In genomic region chr5:148005788-148006520, GRCh38 we compare ENCODE assay signal across 14 cellular contexts. TPM values are rescaled to one million over a fixed set of nuclear protein-coding genes. Genes with fewer than 3 reads are reported as not detected.
A peak's percentile ranks its signal among the peaks of the same experiment; 100 is the strongest.
DNase-seq lines count a peak whose midpoint lies in the region; ATAC-seq and TF ChIP-seq lines count a peak whose summit lies in the region.
"Had no signal": no experiment of that assay in that cellular context is flagged by ENCODE, and none has a peak within 500 bp of the region (broad histone marks: within the 10 kb centered on the region; RNA-seq: fewer than 3 reads in every experiment).

No MANE protein-coding gene starts in this region.

- H3K14ac ChIP-seq in H9 (ENCODE audit: insufficient read depth, low read length), result no peak overlapping the region

- H3K4ac ChIP-seq in H9 (ENCODE audit: low read depth, low read length), result no peak overlapping the region

- H3K27ac Mint-ChIP-seq in H9, result no peak overlapping the region
- H3K27ac Mint-ChIP-seq: activated naive CD8-positive, alpha-beta T cell; CD4-positive, CD25-positive, alpha-beta regulatory T cell had no signal

- H3K23me2 ChIP-seq in H9 (ENCODE audit: insufficient read length, low read depth, low read length, poor library complexity, severe bottlenecking), result no peaks in the 10 kb centered on the region

- peaks cover 6 to 35% (median 21%) of the 10 kb centered on the region in 3 experiments; a peak in 5 of 7 replicates for H3K36me3 Mint-ChIP-seq in H9 (ENCODE audit: insufficient read depth in 1 of 3, low read depth in 3 of 3)
- H3K36me3 Mint-ChIP-seq: activated naive CD8-positive, alpha-beta T cell; CD4-positive, CD25-positive, alpha-beta regulatory T cell had no signal

- no peak overlapping the region for H4K8ac ChIP-seq in H9 (replicated peaks; ENCODE audit: insufficient read length, low read depth, low read length)

- no peak overlapping the region for H4K91ac ChIP-seq in H9 (ENCODE audit: insufficient read length, low read depth, low read length)

- H3K4me3 Mint-ChIP-seq in H9, result no peak overlapping the region
- H3K4me3 Mint-ChIP-seq: activated naive CD8-positive, alpha-beta T cell; CD4-positive, CD25-positive, alpha-beta regulatory T cell had no signal

- H3K4me3 ChIP-seq in DND-41 (ENCODE audit: low read depth in 1 of 2, low read length in 2 of 2) (no peak overlapping the region), foreskin fibroblast (ENCODE audit: low read depth in 1 of 2, low read length in 2 of 2) (no peak overlapping the region)

- H4K5ac ChIP-seq in H9 (ENCODE audit: insufficient read length, low read depth, low read length), result no peak overlapping the region

- H3K4me1 ChIP-seq in DND-41 (ENCODE audit: insufficient read depth, low read length) (no peaks in the 10 kb centered on the region), H9 (ENCODE audit: insufficient read depth, low read length) (no peaks in the 10 kb centered on the region)

- H3T11ph ChIP-seq in H9 (ENCODE audit: low read length), result no peak overlapping the region

- H3K36me3 ChIP-seq in DND-41 (ENCODE audit: insufficient read depth, low read length), result no peaks in the 10 kb centered on the region

- no peak overlapping the region for H3K56ac ChIP-seq in H9 (ENCODE audit: insufficient read length, low read depth, low read length)

- H3K9ac ChIP-seq in DND-41 (ENCODE audit: low read depth, low read length) (no peak overlapping the region), H9 (ENCODE audit: extremely low read depth, insufficient read length, low read length) (no peak overlapping the region)

- no peaks in the 10 kb centered on the region for H3K79me1 ChIP-seq in H9 (ENCODE audit: insufficient read depth, low read depth, low read length, poor library complexity, severe bottlenecking)

- H3K18ac ChIP-seq in H9 (ENCODE audit: insufficient read length, low read depth, low read length), result no peak overlapping the region

- H3K4me2 ChIP-seq in DND-41 (ENCODE audit: insufficient read depth, low read length) (no peak overlapping the region), H9 (ENCODE audit: insufficient read depth, insufficient read length, low read length) (no peak overlapping the region)

- peak; percentile 15 for TF ChIP-seq CTCF in DND-41 (IDR thresholded peaks at IDR 0.05; ENCODE audit: borderline replicate concordance, extremely low read depth, low read length, poor library complexity, severe bottlenecking)
- peak; percentile 83 for TF ChIP-seq CTCF in H9 (conservative IDR thresholded peaks at IDR 0.05)
- TF ChIP-seq CTCF in foreskin fibroblast (IDR thresholded peaks at IDR 0.05; ENCODE audit: low read depth, low read length), result no peak

- H3K79me2 ChIP-seq in DND-41 (ENCODE audit: insufficient read depth, low read length) (no peaks in the 10 kb centered on the region), H9 (ENCODE audit: insufficient read depth, low read length) (no peaks in the 10 kb centered on the region)

- DNase-seq in DND-41 (no peak), H9 (peak; percentile 89), RKO (ENCODE audit: low spot score) (peak; percentile 2), globus pallidus (ENCODE audit: low spot score) (peak; percentile 0), GF-D8 (lab: John Stamatoyannopoulos, UW) (no peak), foreskin fibroblast (no peak)
- DNase-seq: effector CD8-positive, alpha-beta T cell; NCI-H1048 had no signal

- H3K27ac ChIP-seq in DND-41 (ENCODE audit: low read length), result no peak overlapping the region
- no peak overlapping the region for H3K27ac ChIP-seq in H9 (ENCODE audit: insufficient read length, low read depth, low read length)

- H2BK120ac ChIP-seq in H9 (ENCODE audit: low read depth, low read length, poor library complexity, severe bottlenecking), result no peak overlapping the region

- H3K23ac ChIP-seq in H9 (ENCODE audit: insufficient read length, low read depth, low read length), result no peak overlapping the region

- H2BK5ac ChIP-seq in H9 (ENCODE audit: insufficient read length, low read length), result no peak overlapping the region

- no peak overlapping the region for H2BK12ac ChIP-seq in H9 (ENCODE audit: insufficient read length, low read depth, low read length)

- peaks cover 17 to 18% of the 10 kb centered on the region in 2 experiments for H3K9me3 Mint-ChIP-seq in H9

- H3K27me3 ChIP-seq in DND-41 (ENCODE audit: insufficient read depth, low read length, poor library complexity) (no peaks in the 10 kb centered on the region), H9 (ENCODE audit: insufficient read depth, low read length) (no peaks in the 10 kb centered on the region)

- peaks cover 12% of the 10 kb centered on the region for H3K9me3 ChIP-seq in DND-41 (ENCODE audit: insufficient read depth, low read length, severe bottlenecking)
- H3K9me3 ChIP-seq in H9 (ENCODE audit: control insufficient read depth, low read depth, low read length), result peaks cover 11% of the 10 kb centered on the region

- no peak overlapping the region for H2AK5ac ChIP-seq in H9 (ENCODE audit: insufficient read length, low read length)

- H3K27me3 Mint-ChIP-seq in H9 (ENCODE audit: low read depth), result no peaks in the 10 kb centered on the region
- H3K27me3 Mint-ChIP-seq: activated naive CD8-positive, alpha-beta T cell; CD4-positive, CD25-positive, alpha-beta regulatory T cell had no signal

- ATAC-seq in DND-41 (ENCODE audit: insufficient read depth, low read depth) (no peak), GM21526 (IDR thresholded peaks at IDR 0.05; ENCODE audit: low FRiP score, unreplicated experiment) (no peak), HG03460 (IDR thresholded peaks at IDR 0.05; ENCODE audit: unreplicated experiment) (no peak)
- ATAC-seq: Panc1 had no signal

- no peak overlapping the region for H2BK15ac ChIP-seq in H9 (ENCODE audit: low read depth, low read length)

- H2AFZ ChIP-seq in DND-41 (ENCODE audit: low read depth, low read length) (no peak overlapping the region), H9 (ENCODE audit: low read length) (no peak overlapping the region)

- no peaks in the 10 kb centered on the region for H4K20me1 ChIP-seq in DND-41 (ENCODE audit: insufficient read depth, low read length)
- no peaks in the 10 kb centered on the region for H4K20me1 ChIP-seq in H9 (ENCODE audit: control insufficient read depth, insufficient read depth, insufficient read length)

- H3K4me1 Mint-ChIP-seq in H9, result peaks cover 8% of the 10 kb centered on the region in 2 experiments
- H3K4me1 Mint-ChIP-seq: CD4-positive, CD25-positive, alpha-beta regulatory T cell had no signal

- H2BK20ac ChIP-seq in H9 (ENCODE audit: low read depth, low read length, poor library complexity, severe bottlenecking), result no peak overlapping the region

- no CpG with 5 or more reads among the region's 12 CpGs for WGBS in H9 (ENCODE audit: extremely low coverage, insufficient read length, low lambda C conversion rate)

RNA-seq across cellular contexts. Expression of gene SPINK5, which starts 57.8 kb away (rescaled TPM):
- 5.6 and 6.0 TPM in 2 replicates for total RNA-seq in H9 (2021)
- total RNA-seq: CD4-positive, CD25-positive, alpha-beta regulatory T cell; skeletal muscle tissue had no signal

Comparison
In these comparisons a context has a peak if more than half of its experiments do, and no peak if none do; other contexts are left out.
1. DNase-seq: peak in H9 (single experiment), RKO (single experiment) and globus pallidus (single experiment); none in DND-41 (single experiment), GF-D8 (single experiment) and foreskin fibroblast (0 of 2).